Comparison of ENCODE assay signal across 9 cellular contexts in the genomic region with DNA sequence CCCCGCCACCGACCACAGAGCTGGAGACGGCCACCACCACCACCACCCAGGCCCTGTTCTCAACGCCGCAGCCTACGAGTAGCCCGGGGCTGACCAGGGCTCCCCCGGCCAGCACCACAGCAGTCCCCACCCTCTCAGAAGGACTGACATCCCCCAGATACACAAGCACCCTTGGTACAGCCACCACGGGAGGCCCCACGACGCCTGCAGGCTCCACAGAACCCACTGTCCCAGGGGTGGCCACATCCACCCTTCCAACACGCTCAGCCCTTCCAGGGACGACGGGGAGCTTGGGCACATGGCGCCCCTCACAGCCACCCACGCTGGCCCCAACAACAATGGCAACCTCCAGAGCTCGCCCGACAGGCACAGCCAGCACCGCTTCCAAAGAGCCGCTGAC. TPM values are rescaled to one million over a fixed set of nuclear protein-coding genes. Genes with fewer than 3 reads are reported as not detected.
"Had no signal": no experiment of that assay in that cellular context is flagged by ENCODE, and none has a peak within 500 bp of the region (broad histone marks: within the 10 kb centered on the region; RNA-seq: fewer than 3 reads in every experiment).

No MANE protein-coding gene starts in this region.

- ATAC-seq: GM12878 had no signal

- FAIRE-seq: G401.6, GM12878, GM12891, GM12892, GM18507, GM19239 had no signal

- DNase-seq: GDM1, GF-D8 had no signal

- H3K4me3 ChIP-seq: GM12878 had no signal

RNA-seq across cellular contexts. Expression of gene MUC5B, which starts 18.8 kb away (rescaled TPM):
- total RNA-seq: G401 had no signal
- polyA plus RNA-seq: GM12878 had no signal
